ENCODE assay signal across 1 cellular context in the genomic region with DNA sequence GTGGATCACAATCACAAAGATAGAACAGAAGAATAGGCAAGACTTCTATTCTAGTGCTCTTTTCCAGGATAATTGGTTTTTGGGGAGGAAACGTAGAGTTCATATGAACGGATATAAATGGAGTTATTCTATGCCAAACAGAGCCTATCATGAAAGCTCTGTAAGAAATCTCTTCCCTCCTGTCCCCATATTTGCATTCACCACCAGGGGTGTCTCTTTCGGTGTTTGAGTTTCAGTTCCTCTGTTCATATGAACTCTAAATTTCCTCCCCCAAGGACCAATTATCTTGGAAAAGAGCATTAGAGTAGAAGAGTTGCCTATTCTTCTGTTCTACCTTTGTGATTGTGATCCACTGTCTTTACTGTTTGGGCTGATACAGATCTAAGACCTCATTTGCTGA.
TF ChIP-seq lines count a peak whose summit lies in the region.

No MANE protein-coding gene starts in this region.

TF ChIP-seq in HepG2, 621 proteins besides CTCF, POLR2A, EP300 and RAD21 (continued from another document):
- TF ChIP-seq RFXANK (CRISPR knock-in tag; IDR thresholded peaks at IDR 0.05) (no peak), ZNF556 (CRISPR knock-in tag; IDR thresholded peaks at IDR 0.05; ENCODE audit: borderline replicate concordance) (no peak), ZNF720 (CRISPR knock-in tag; IDR thresholded peaks at IDR 0.05) (no peak), SP4 (CRISPR knock-in tag; IDR thresholded peaks at IDR 0.05) (no peak), ZNF557 (CRISPR knock-in tag; IDR thresholded peaks at IDR 0.05) (no peak), ZNF776 (CRISPR knock-in tag; IDR thresholded peaks at IDR 0.05) (no peak), ZNF496 (CRISPR knock-in tag; IDR thresholded peaks at IDR 0.05; ENCODE audit: insufficient replicate concordance) (no peak), SUZ12 (IDR thresholded peaks at IDR 0.05; ENCODE audit: low read depth, low read length) (no peak), GABPB1 (CRISPR knock-in tag; IDR thresholded peaks at IDR 0.05) (no peak), ZNF317 (CRISPR knock-in tag; IDR thresholded peaks at IDR 0.05) (no peak), ZNF3 (CRISPR knock-in tag; IDR thresholded peaks at IDR 0.05) (no peak), PCBP1 (IDR thresholded peaks at IDR 0.05; ENCODE audit: borderline replicate concordance, low read depth, low read length) (no peak)
- TF ChIP-seq, protein P1, sequence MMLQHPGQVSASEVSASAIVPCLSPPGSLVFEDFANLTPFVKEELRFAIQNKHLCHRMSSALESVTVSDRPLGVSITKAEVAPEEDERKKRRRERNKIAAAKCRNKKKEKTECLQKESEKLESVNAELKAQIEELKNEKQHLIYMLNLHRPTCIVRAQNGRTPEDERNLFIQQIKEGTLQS (CRISPR knock-in tag; IDR thresholded peaks at IDR 0.05) = no peak
- TF ChIP-seq, protein P2, sequence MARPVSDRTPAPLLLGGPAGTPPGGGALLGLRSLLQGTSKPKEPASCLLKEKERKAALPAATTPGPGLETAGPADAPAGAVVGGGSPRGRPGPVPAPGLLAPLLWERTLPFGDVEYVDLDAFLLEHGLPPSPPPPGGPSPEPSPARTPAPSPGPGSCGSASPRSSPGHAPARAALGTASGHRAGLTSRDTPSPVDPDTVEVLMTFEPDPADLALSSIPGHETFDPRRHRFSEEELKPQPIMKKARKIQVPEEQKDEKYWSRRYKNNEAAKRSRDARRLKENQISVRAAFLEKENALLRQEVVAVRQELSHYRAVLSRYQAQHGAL (CRISPR knock-in tag; IDR thresholded peaks at IDR 0.05; ENCODE audit: not compliant biosample characterization) = no peak
- TF ChIP-seq, protein P3, sequence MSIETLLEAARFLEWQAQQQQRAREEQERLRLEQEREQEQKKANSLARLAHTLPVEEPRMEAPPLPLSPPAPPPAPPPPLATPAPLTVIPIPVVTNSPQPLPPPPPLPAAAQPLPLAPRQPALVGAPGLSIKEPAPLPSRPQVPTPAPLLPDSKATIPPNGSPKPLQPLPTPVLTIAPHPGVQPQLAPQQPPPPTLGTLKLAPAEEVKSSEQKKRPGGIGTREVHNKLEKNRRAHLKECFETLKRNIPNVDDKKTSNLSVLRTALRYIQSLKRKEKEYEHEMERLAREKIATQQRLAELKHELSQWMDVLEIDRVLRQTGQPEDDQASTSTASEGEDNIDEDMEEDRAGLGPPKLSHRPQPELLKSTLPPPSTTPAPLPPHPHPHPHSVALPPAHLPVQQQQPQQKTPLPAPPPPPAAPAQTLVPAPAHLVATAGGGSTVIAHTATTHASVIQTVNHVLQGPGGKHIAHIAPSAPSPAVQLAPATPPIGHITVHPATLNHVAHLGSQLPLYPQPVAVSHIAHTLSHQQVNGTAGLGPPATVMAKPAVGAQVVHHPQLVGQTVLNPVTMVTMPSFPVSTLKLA (IDR thresholded peaks at IDR 0.05) = no peak
- TF ChIP-seq, protein P4, sequence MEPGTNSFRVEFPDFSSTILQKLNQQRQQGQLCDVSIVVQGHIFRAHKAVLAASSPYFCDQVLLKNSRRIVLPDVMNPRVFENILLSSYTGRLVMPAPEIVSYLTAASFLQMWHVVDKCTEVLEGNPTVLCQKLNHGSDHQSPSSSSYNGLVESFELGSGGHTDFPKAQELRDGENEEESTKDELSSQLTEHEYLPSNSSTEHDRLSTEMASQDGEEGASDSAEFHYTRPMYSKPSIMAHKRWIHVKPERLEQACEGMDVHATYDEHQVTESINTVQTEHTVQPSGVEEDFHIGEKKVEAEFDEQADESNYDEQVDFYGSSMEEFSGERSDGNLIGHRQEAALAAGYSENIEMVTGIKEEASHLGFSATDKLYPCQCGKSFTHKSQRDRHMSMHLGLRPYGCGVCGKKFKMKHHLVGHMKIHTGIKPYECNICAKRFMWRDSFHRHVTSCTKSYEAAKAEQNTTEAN (CRISPR knock-in tag; conservative IDR thresholded peaks at IDR 0.05) = no peak
